Comparison of ENCODE assay signal across 8 cellular contexts in genomic region chr3:192802957-192803899, GRCh38.
DNase-seq lines count a peak whose midpoint lies in the region; ATAC-seq and TF ChIP-seq lines count a peak whose summit lies in the region.

No MANE protein-coding gene starts in this region.

- no peak for DNase-seq in Right ventricle myocardium inferior (ENCODE audit: missing footprints)
- DNase-seq in cardiac septum (ENCODE audit: low spot score): no peak
- DNase-seq in NCI-H82 treated with DMSO at 0.1 percent for 48 hours (lab: John Stamatoyannopoulos, UW; ENCODE audit: unreplicated experiment): peak; percentile 78
- DNase-seq in coronary artery (ENCODE audit: low spot score): no peak
- DNase-seq in medulla oblongata (ENCODE audit: extremely low spot score): peak; percentile 61
- no peak for DNase-seq in activated T-cell treated with anti-CD3 and anti-CD28 coated beads, Interleukin-2, amount 50 U/mL, for 48 hours

- no peak overlapping the region for H3K4me3 ChIP-seq in coronary artery

- peak; percentile 27 for TF ChIP-seq CTCF in coronary artery (IDR thresholded peaks at IDR 0.05)

- intact Hi-C loops in Right ventricle myocardium inferior (cut with DNase I): loop anchor here (1.0 kb wide), 2 partner anchors 237 to 336 kb away; no protein-coding TSS in a partner anchor
- intact Hi-C loops in cardiac septum (cut with DNase I): loop anchor here (2.0 to 5.0 kb wide), 2 partner anchors 236 to 336 kb away; no protein-coding TSS in a partner anchor

- H3K27ac ChIP-seq in coronary artery: no peak overlapping the region

- ATAC-seq in Right ventricle myocardium inferior (peak; percentile 63), HG03521 (IDR thresholded peaks at IDR 0.05; ENCODE audit: unreplicated experiment) (peak; percentile 45), GM19397 (IDR thresholded peaks at IDR 0.05; ENCODE audit: unreplicated experiment) (no peak)

Comparison
In these comparisons a context has a peak if more than half of its experiments do, and no peak if none do; other contexts are left out.
1. DNase-seq: peak in NCI-H82 treated with DMSO at 0.1 percent for 48 hours (single experiment) and medulla oblongata (single experiment); none in Right ventricle myocardium inferior (single experiment), cardiac septum (single experiment), coronary artery (single experiment) and activated T-cell treated with anti-CD3 and anti-CD28 coated beads, Interleukin-2, amount 50 U/mL, for 48 hours (0 of 2).